21 cellular contexts compared by ENCODE assay signal in genomic region chr3:143465638-143466037, GRCh38.
DNase-seq lines count a peak whose midpoint lies in the region; ATAC-seq, FAIRE-seq and TF ChIP-seq lines count a peak whose summit lies in the region.
"Had no signal": no experiment of that assay in that cellular context is flagged by ENCODE, and none has a peak within 500 bp of the region (broad histone marks: within the 10 kb centered on the region; RNA-seq: fewer than 3 reads in every experiment).

No MANE protein-coding gene starts in this region.

- H2AFZ ChIP-seq in GM23338 = peak overlapping the region; percentile 28; the same call in 1 of the 2 replicates
- H2AFZ ChIP-seq: GM23248 had no signal

- no peaks in the 10 kb centered on the region for H3K79me2 ChIP-seq in GM23338 (replicated peaks; ENCODE audit: insufficient read depth)

- H3K9me3 ChIP-seq in mucosa of rectum (ENCODE audit: control insufficient read depth in 2 of 2, low read length in 2 of 2) = no peaks in the 10 kb centered on the region
- H3K9me3 ChIP-seq: HAP-1, Peyer's patch, SJCRH30 had no signal

- H3K4me1 ChIP-seq in GM23338 (ENCODE audit: insufficient read depth) (peaks cover 13% of the 10 kb centered on the region; the same call in 1 of the 2 replicates), mucosa of rectum (ENCODE audit: control insufficient read depth in 2 of 2, insufficient read depth in 2 of 2, low read length in 2 of 2) (peaks cover 3 to 9% of the 10 kb centered on the region in 2 donors)
- H3K4me1 ChIP-seq: HAP-1, Peyer's patch, SJCRH30 had no signal

- DNase-seq in GM23338 (ENCODE audit: low spot score) = no peak
- no peak for DNase-seq in RCC 7860 (ENCODE audit: low spot score)
- DNase-seq in kidney tubule cell (ENCODE audit: low spot score) = peak; percentile 68
- DNase-seq in NCI-H187 (lab: John Stamatoyannopoulos, UW) = no peak
- no peak for DNase-seq in NCI-H82 treated with DMSO at 0.1 percent for 48 hours (lab: John Stamatoyannopoulos, UW; ENCODE audit: unreplicated experiment)
- no peak for DNase-seq in GM10266 (ENCODE audit: extremely low spot score)
- no peak for DNase-seq in GM19240 (ENCODE audit: insufficient read length, low spot score)
- DNase-seq: CD8-positive, alpha-beta memory T cell; GDM1; MV-4-11; NCI-H1694 treated with DMSO at 0.1 percent for 48 hours; NK-92 treated with Interleukin-12 subunit alpha and Interleukin-12 subunit beta, amount 100 ng/mL, for 24 hours; Peyer's patch; SJCRH30 had no signal

- no peak overlapping the region for H3K4me3 Mint-ChIP-seq in GM23338
- H3K4me3 Mint-ChIP-seq: CD8-positive, alpha-beta memory T cell; IgD-negative memory B cell had no signal

- H3K4me2 ChIP-seq in GM23338 = no peak overlapping the region

- H3F3A ChIP-seq in GM23338 (replicated peaks; ENCODE audit: low read depth) = no peaks in the 10 kb centered on the region

- peak; percentile 85 for FAIRE-seq in RCC 7860 (lab: Jason Lieb, UNC)
- FAIRE-seq: A204.1, D721Med had no signal

- no peaks in the 10 kb centered on the region for H4K20me1 ChIP-seq in GM23338 (replicated peaks; ENCODE audit: insufficient read depth)

- H3K27me3 Mint-ChIP-seq in GM23338 (ENCODE audit: insufficient read depth, low read depth, poor library complexity) = no peaks in the 10 kb centered on the region
- H3K27me3 Mint-ChIP-seq: IgD-negative memory B cell had no signal

- ATAC-seq in GM23338 = no peak

- H3K9me2 ChIP-seq in GM23338 (ENCODE audit: insufficient read depth) = no peaks in the 10 kb centered on the region

- no peak overlapping the region for H3K27ac Mint-ChIP-seq in GM23338
- H3K27ac Mint-ChIP-seq: CD8-positive, alpha-beta memory T cell; IgD-negative memory B cell had no signal

- H3K9ac ChIP-seq in mucosa of rectum (ENCODE audit: low read depth in 1 of 2, low read length in 2 of 2) = no peak overlapping the region
- H3K9ac ChIP-seq: GM23248 had no signal

- no peak overlapping the region for H3K4me3 ChIP-seq in GM23338
- no peak overlapping the region for H3K4me3 ChIP-seq in mucosa of rectum (ENCODE audit: low read length in 2 of 2)
- H3K4me3 ChIP-seq: GM23248, HAP-1, Peyer's patch, SJCRH30 had no signal

- TF ChIP-seq CTCF in GM23338 (conservative IDR thresholded peaks at IDR 0.05; ENCODE audit: low read depth in 2 of 2) (no peak), GM10266 (IDR thresholded peaks at IDR 0.05; ENCODE audit: control insufficient read depth, insufficient read depth, low read depth, missing control alignments) (no peak)

- H3K36me3 ChIP-seq in GM23338 (ENCODE audit: insufficient read depth) (no peaks in the 10 kb centered on the region), mucosa of rectum (ENCODE audit: control insufficient read depth in 2 of 2, insufficient read depth in 2 of 2, low read length in 2 of 2) (no peaks in the 10 kb centered on the region)
- H3K36me3 ChIP-seq: HAP-1, Peyer's patch, SJCRH30 had no signal

- H3K9me3 Mint-ChIP-seq in GM23338 = no peaks in the 10 kb centered on the region
- H3K9me3 Mint-ChIP-seq: IgD-negative memory B cell had no signal

- H3K36me3 Mint-ChIP-seq in GM23338 (ENCODE audit: low read depth) = no peaks in the 10 kb centered on the region

- no peaks in the 10 kb centered on the region for H3K27me3 ChIP-seq in GM23338 (ENCODE audit: insufficient read depth)
- no peaks in the 10 kb centered on the region for H3K27me3 ChIP-seq in mucosa of rectum (ENCODE audit: control insufficient read depth in 2 of 2, insufficient read depth in 2 of 2, low read length in 2 of 2)
- H3K27me3 ChIP-seq: Peyer's patch, SJCRH30 had no signal

- H3K27ac ChIP-seq in GM23338 (ENCODE audit: low read depth) (no peak overlapping the region), mucosa of rectum (ENCODE audit: low read depth in 2 of 2, low read length in 2 of 2) (peak overlapping the region; percentile 53 to 61)
- H3K27ac ChIP-seq: C4-2B, GM23248, Peyer's patch, SJCRH30 had no signal

- peaks cover 7% of the 10 kb centered on the region; the same call in 2 of the 3 replicates for H3K4me1 Mint-ChIP-seq in GM23338
- H3K4me1 Mint-ChIP-seq: CD8-positive, alpha-beta memory T cell; IgD-negative memory B cell had no signal

TF ChIP-seq in GM23338, 12 proteins besides CTCF, POLR2A, EP300 and RAD21 (continues in another document):
- TF ChIP-seq, protein P1, sequence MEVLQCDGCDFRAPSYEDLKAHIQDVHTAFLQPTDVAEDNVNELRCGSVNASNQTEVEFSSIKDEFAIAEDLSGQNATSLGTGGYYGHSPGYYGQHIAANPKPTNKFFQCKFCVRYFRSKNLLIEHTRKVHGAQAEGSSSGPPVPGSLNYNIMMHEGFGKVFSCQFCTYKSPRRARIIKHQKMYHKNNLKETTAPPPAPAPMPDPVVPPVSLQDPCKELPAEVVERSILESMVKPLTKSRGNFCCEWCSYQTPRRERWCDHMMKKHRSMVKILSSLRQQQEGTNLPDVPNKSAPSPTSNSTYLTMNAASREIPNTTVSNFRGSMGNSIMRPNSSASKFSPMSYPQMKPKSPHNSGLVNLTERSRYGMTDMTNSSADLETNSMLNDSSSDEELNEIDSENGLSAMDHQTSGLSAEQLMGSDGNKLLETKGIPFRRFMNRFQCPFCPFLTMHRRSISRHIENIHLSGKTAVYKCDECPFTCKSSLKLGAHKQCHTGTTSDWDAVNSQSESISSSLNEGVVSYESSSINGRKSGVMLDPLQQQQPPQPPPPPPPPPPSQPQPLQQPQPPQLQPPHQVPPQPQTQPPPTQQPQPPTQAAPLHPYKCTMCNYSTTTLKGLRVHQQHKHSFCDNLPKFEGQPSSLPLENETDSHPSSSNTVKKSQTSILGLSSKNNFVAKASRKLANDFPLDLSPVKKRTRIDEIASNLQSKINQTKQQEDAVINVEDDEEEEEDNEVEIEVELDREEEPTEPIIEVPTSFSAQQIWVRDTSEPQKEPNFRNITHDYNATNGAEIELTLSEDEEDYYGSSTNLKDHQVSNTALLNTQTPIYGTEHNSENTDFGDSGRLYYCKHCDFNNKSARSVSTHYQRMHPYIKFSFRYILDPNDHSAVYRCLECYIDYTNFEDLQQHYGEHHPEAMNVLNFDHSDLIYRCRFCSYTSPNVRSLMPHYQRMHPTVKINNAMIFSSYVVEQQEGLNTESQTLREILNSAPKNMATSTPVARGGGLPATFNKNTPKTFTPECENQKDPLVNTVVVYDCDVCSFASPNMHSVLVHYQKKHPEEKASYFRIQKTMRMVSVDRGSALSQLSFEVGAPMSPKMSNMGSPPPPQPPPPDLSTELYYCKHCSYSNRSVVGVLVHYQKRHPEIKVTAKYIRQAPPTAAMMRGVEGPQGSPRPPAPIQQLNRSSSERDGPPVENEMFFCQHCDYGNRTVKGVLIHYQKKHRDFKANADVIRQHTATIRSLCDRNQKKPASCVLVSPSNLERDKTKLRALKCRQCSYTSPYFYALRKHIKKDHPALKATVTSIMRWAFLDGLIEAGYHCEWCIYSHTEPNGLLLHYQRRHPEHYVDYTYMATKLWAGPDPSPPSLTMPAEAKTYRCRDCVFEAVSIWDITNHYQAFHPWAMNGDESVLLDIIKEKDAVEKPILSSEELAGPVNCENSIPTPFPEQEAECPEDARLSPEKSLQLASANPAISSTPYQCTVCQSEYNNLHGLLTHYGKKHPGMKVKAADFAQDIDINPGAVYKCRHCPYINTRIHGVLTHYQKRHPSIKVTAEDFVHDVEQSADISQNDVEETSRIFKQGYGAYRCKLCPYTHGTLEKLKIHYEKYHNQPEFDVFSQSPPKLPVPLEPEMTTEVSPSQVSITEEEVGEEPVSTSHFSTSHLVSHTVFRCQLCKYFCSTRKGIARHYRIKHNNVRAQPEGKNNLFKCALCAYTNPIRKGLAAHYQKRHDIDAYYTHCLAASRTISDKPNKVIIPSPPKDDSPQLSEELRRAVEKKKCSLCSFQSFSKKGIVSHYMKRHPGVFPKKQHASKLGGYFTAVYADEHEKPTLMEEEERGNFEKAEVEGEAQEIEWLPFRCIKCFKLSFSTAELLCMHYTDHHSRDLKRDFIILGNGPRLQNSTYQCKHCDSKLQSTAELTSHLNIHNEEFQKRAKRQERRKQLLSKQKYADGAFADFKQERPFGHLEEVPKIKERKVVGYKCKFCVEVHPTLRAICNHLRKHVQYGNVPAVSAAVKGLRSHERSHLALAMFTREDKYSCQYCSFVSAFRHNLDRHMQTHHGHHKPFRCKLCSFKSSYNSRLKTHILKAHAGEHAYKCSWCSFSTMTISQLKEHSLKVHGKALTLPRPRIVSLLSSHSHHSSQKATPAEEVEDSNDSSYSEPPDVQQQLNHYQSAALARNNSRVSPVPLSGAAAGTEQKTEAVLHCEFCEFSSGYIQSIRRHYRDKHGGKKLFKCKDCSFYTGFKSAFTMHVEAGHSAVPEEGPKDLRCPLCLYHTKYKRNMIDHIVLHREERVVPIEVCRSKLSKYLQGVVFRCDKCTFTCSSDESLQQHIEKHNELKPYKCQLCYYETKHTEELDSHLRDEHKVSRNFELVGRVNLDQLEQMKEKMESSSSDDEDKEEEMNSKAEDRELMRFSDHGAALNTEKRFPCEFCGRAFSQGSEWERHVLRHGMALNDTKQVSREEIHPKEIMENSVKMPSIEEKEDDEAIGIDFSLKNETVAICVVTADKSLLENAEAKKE (CRISPR knock-in tag; IDR thresholded peaks at IDR 0.05) = no peak
- TF ChIP-seq NANOG (IDR thresholded peaks at IDR 0.05; ENCODE audit: borderline replicate concordance) = no peak
- no peak for TF ChIP-seq POLR2AphosphoS5 (IDR thresholded peaks at IDR 0.05; ENCODE audit: low read depth)
- no peak for TF ChIP-seq REST (IDR thresholded peaks at IDR 0.05; ENCODE audit: unreplicated experiment)
